In genomic region chr17:933168-934083, GRCh38 we compare ENCODE assay signal across 8 cellular contexts. TPM values are rescaled to one million over a fixed set of nuclear protein-coding genes. Genes with fewer than 3 reads are reported as not detected.
A peak's percentile ranks its signal among the peaks of the same experiment; 100 is the strongest.
DNase-seq lines count a peak whose midpoint lies in the region; ATAC-seq and TF ChIP-seq lines count a peak whose summit lies in the region.

No MANE protein-coding gene starts in this region.

- peak overlapping the region; percentile 48 to 68 (median 51) for H3K27ac ChIP-seq in body of pancreas
- peak overlapping the region; percentile 12 to 50 for H3K27ac ChIP-seq in tibial artery

- TF ChIP-seq POLR2A in body of pancreas (IDR thresholded peaks at IDR 0.05): no peak

- H3K4me1 ChIP-seq in body of pancreas (peaks cover 45% of the 10 kb centered on the region), tibial artery (peaks cover 0 to 34% (median 20%) of the 10 kb centered on the region in 4 donors)

- DNase-seq in HT1080 (ENCODE audit: low read depth) (peak; percentile 86), body of pancreas (peak; percentile 31 to 64 (median 52)), islet precursor cell (peak; percentile 98), tibial artery (no peak), DMS53 treated with DMSO at 0.1 percent for 48 hours (lab: John Stamatoyannopoulos, UW; ENCODE audit: unreplicated experiment) (no peak), CD1c-positive myeloid dendritic cell (ENCODE audit: extremely low spot score) (no peak), HuH-7.5 (ENCODE audit: low spot score) (no peak)
- no peak for DNase-seq in stimulated activated CD4-positive, alpha-beta T cell treated with anti-CD3 and anti-CD28 coated beads, Interleukin-2, amount 100 ng/mL, for 48 hours

- 32 to 46% methylated on average over 18 of the region's 18 CpGs for WGBS in body of pancreas, 2 donors

- H3K9me3 ChIP-seq in body of pancreas (no peaks in the 10 kb centered on the region), tibial artery (no peaks in the 10 kb centered on the region)

- peak; percentile 69 for ATAC-seq in body of pancreas

- TF ChIP-seq CTCF in body of pancreas (IDR thresholded peaks at IDR 0.05) (no peak), tibial artery (IDR thresholded peaks at IDR 0.05) (no peak)

- no peak overlapping the region for H3K4me3 ChIP-seq in body of pancreas
- peak overlapping the region in 1 of 2 donors; percentile 10 for H3K4me3 ChIP-seq in tibial artery

- no peaks in the 10 kb centered on the region for H3K27me3 ChIP-seq in body of pancreas
- no peaks in the 10 kb centered on the region for H3K27me3 ChIP-seq in tibial artery

- intact Hi-C loops in body of pancreas (cut with DNase I) (no loop called here), tibial artery (cut with DNase I; ENCODE audit: low total_unique reads) (no loop called here)

- no peaks in the 10 kb centered on the region for H3K36me3 ChIP-seq in body of pancreas (replicated peaks in 1 of 2; ENCODE audit: insufficient read depth in 1 of 2, low read depth in 2 of 2)
- H3K36me3 ChIP-seq in tibial artery: no peaks in the 10 kb centered on the region

RNA-seq across cellular contexts. Expression of gene NXN, which starts 46.1 kb away (rescaled TPM):
- total RNA-seq in HT1080 (2014; rRNA removed; shearing (Covaris generic)): 2.6 and 3.5 TPM in 2 replicates
- 2.5 and 3.5 TPM in 2 replicates for polyA plus RNA-seq in HT1080 (2015; cell fraction: cytosol; rRNA removed)
- 1.9 and 3.9 TPM in 2 replicates for polyA plus RNA-seq in HT1080 (2015; cell fraction: nucleus; rRNA removed)
- total RNA-seq in body of pancreas: 10 to 100 TPM; 24.4 TPM

Comparison
In these comparisons a context has a peak if more than half of its experiments do, and no peak if none do; other contexts are left out.
1. DNase-seq: peak in HT1080 (single experiment), body of pancreas (4 of 4) and islet precursor cell (single experiment); none in tibial artery (0 of 2), DMS53 treated with DMSO at 0.1 percent for 48 hours (single experiment), CD1c-positive myeloid dendritic cell (single experiment), HuH-7.5 (single experiment) and stimulated activated CD4-positive, alpha-beta T cell treated with anti-CD3 and anti-CD28 coated beads, Interleukin-2, amount 100 ng/mL, for 48 hours (0 of 2).